Comparison of ENCODE assay signal across 15 cellular contexts in the genomic region with DNA sequence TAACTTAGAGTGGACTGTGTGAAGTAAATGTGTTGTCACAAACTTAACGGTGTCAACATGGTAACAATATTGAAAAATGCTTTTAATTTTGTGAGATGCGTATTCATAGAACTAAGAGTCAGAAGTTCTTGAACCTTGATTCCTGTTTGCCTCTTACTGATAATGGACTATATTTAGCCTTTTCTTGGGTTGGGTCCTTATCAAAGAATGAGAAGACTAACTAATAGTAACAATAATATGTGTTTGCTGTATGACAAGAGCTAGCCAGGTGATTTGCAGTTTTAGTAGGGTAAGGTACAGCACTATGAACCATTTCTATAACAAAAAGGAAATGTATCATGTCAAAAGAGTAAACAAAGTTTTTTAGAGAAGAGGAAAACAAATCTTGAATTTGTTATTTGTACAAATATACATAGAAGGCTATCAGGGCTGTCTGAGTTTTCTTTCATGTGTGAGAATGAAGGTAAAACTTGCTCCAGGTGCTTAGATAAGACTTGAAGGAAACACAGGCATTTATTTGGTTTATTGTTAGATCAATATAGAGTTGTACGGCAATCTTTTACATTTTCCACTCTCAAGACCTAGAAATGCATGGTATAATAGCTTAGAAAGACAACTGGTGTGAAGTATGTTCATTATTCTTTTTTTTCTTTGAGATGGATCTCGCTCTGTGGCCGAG.
"Had no signal": no experiment of that assay in that cellular context is flagged by ENCODE, and none has a peak within 500 bp of the region (broad histone marks: within the 10 kb centered on the region; RNA-seq: fewer than 3 reads in every experiment).

No MANE protein-coding gene starts in this region.

- H3K27ac ChIP-seq: ascending aorta, dorsolateral prefrontal cortex, gastroesophageal sphincter, lower lobe of right lung, parathyroid adenoma, suprapubic skin had no signal

- ATAC-seq: gastroesophageal sphincter, left colon had no signal

- H3K4me3 ChIP-seq: ascending aorta, dorsolateral prefrontal cortex, gastroesophageal sphincter, lower lobe of right lung, suprapubic skin had no signal

- H3K27me3 ChIP-seq: ascending aorta, dorsolateral prefrontal cortex, gastroesophageal sphincter, suprapubic skin had no signal

- DNase-seq: activated CD4-positive, alpha-beta T cell treated with anti-CD3 and anti-CD28 coated beads, Interleukin-2, amount 10 ng/mL, durations not matched to agents 7 days and 5 days; activated naive CD4-positive, alpha-beta T cell; dorsolateral prefrontal cortex; endodermal cell; left colon; lower lobe of right lung; stimulated activated CD4-positive, alpha-beta T cell treated with anti-CD3 and anti-CD28 coated beads, Interleukin-2, amount 100 ng/mL, for 48 hours; stimulated activated naive CD4-positive, alpha-beta T cell; trophoblast cell had no signal

- H3K27me3 Mint-ChIP-seq: activated CD4-positive, alpha-beta T cell treated with anti-CD3 and anti-CD28 coated beads, Interleukin-2, amount 10 ng/mL, durations not matched to agents 7 days and 5 days had no signal

- H3K36me3 ChIP-seq: ascending aorta, gastroesophageal sphincter, lower lobe of right lung, suprapubic skin had no signal

- H3K9ac ChIP-seq: parathyroid adenoma had no signal

- H3K4me1 ChIP-seq: ascending aorta, gastroesophageal sphincter, lower lobe of right lung, parathyroid adenoma, suprapubic skin had no signal

- H3K27ac Mint-ChIP-seq: activated CD4-positive, alpha-beta T cell treated with anti-CD3 and anti-CD28 coated beads, Interleukin-2, amount 10 ng/mL, durations not matched to agents 7 days and 5 days; activated T-helper 1 cell treated with anti-CD3 and anti-CD28 coated beads, Interleukin-12 subunit alpha, Interleukin-12 subunit beta, Interleukin-2, Interleukin-4 antibody, amounts not matched to agents 30 ng/mL and 10 ng/mL and 1 ng/mL, durations not matched to agents 14 hours and 24 hours and 36 hours; endodermal cell had no signal

- H3K4me3 Mint-ChIP-seq: activated CD4-positive, alpha-beta T cell treated with anti-CD3 and anti-CD28 coated beads, Interleukin-2, amount 10 ng/mL, durations not matched to agents 7 days and 5 days; activated T-helper 1 cell treated with anti-CD3 and anti-CD28 coated beads, Interleukin-12 subunit alpha, Interleukin-12 subunit beta, Interleukin-2, Interleukin-4 antibody, amounts not matched to agents 30 ng/mL and 10 ng/mL and 1 ng/mL, durations not matched to agents 14 hours and 24 hours and 36 hours; endodermal cell had no signal

- H3K9me3 ChIP-seq: ascending aorta, gastroesophageal sphincter, lower lobe of right lung, suprapubic skin had no signal

- FAIRE-seq: islet of Langerhans had no signal

- H2AFZ ChIP-seq: parathyroid adenoma had no signal
